ENCODE assay signal across 1 cellular context in the genomic region with DNA sequence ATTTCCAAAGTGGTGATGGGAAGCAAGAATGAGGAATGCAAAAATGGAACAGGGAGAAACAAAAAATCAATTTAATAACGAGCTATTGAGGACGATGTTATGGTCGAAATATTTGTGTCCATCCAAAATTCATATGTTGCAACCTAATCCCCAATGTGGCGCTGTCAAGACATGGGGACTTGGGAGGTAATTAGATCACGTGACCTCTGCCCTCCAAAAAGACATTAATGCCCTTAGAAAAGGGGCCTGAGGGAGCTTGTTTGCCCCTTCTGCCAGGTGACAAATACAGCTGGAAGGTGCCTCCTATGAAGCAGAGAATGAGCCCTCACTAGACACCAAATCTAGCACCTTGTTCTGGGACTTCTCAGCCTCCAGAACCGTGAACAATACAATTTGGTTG.
A peak's percentile ranks its signal among the peaks of the same experiment; 100 is the strongest.
TF ChIP-seq lines count a peak whose summit lies in the region.

No MANE protein-coding gene starts in this region.

TF ChIP-seq in HepG2, 621 proteins besides CTCF, POLR2A, EP300 and RAD21 (continued from another document):
- TF ChIP-seq ZBTB25 (CRISPR knock-in tag; IDR thresholded peaks at IDR 0.05), result no peak
- TF ChIP-seq JUND (CRISPR knock-in tag; IDR thresholded peaks at IDR 0.05), result no peak
- no peak for TF ChIP-seq HNF4A (CRISPR knock-in tag; IDR thresholded peaks at IDR 0.05)
- TF ChIP-seq, protein P1, sequence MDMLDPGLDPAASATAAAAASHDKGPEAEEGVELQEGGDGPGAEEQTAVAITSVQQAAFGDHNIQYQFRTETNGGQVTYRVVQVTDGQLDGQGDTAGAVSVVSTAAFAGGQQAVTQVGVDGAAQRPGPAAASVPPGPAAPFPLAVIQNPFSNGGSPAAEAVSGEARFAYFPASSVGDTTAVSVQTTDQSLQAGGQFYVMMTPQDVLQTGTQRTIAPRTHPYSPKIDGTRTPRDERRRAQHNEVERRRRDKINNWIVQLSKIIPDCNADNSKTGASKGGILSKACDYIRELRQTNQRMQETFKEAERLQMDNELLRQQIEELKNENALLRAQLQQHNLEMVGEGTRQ (IDR thresholded peaks at IDR 0.05; ENCODE audit: low read depth, low read length), result peak; percentile 36; the same call in 1 of the 2 replicates
- TF ChIP-seq, protein P1 (CRISPR knock-in tag; IDR thresholded peaks at IDR 0.05; ENCODE audit: borderline replicate concordance), result no peak
TF ChIP-seq in HepG2: peak in this region for 2.
